8 cellular contexts compared by ENCODE assay signal in genomic region chr14:50714452-50715073, GRCh38. TPM values are rescaled to one million over a fixed set of nuclear protein-coding genes. Genes with fewer than 3 reads are reported as not detected.
DNase-seq lines count a peak whose midpoint lies in the region; ATAC-seq, FAIRE-seq and TF ChIP-seq lines count a peak whose summit lies in the region.

No MANE protein-coding gene starts in this region.

- 64 to 75% (median 65%) methylated on average over 2 of the region's 2 CpGs for WGBS in adrenal gland, 4 donors

- H3K4me1 ChIP-seq in A673 (ENCODE audit: insufficient read depth, low read length, poor library complexity, severe bottlenecking) (no peaks in the 10 kb centered on the region), adrenal gland (replicated peaks in 1 of 2) (no peaks in the 10 kb centered on the region)

- FAIRE-seq in G401.6 (lab: Jason Lieb, UNC) = peak; percentile 89

- POLR2A ChIA-PET in A673 (lab: Charles Lee; ENCODE audit: low non-redundant PET) = interaction anchor here (0.6 kb wide), 2 partner anchors 58 to 81 kb away, joined by 3 to 22 read pairs; no protein-coding TSS in a partner anchor

- peak; percentile 54 for DNase-seq in A673 (ENCODE audit: low spot score)
- peak; percentile 52 for DNase-seq in LHCN-M2 (ENCODE audit: low read depth)
- peak in 2 of 7 donors; percentile 33 to 44 for DNase-seq in adrenal gland
- DNase-seq in left kidney (ENCODE audit: low read depth, low spot score) = peak; percentile 44
- DNase-seq in mesenteric fat pad (ENCODE audit: low spot score) = no peak
- no peak for DNase-seq in stimulated activated CD4-positive, alpha-beta T cell treated with anti-CD3 and anti-CD28 coated beads, Interleukin-4, amount 100 ng/mL, for 24 hours

- no TSS peak for BruUV-seq in A673 (replicated peaks; lab: Mats Ljungman, UMichigan)

- intact Hi-C loops in A673 (cut with micrococcal nuclease; ENCODE audit: unreplicated experiment) (loop anchor here (1.0 to 5.0 kb wide), 3 partner anchors 97 to 171 kb away; no protein-coding TSS in a partner anchor), adrenal gland (cut with DNase I) (loop anchor here in 1 of 2 donors (10.0 kb wide), 1 partner anchor 90 kb away; no protein-coding TSS in a partner anchor)

- TF ChIP-seq CTCF in A673 (conservative IDR thresholded peaks at IDR 0.05; ENCODE audit: low read depth, low read length) (peak; percentile 80), adrenal gland (IDR thresholded peaks at IDR 0.05) (peak in 5 of 6 experiments; percentile 38 to 58 (median 44))

- CTCF ChIA-PET in A673 (lab: Charles Lee) = interaction anchor here (0.6 to 1.8 kb wide), 10 partner anchors 8 to 170 kb away, joined by 3 to 7 read pairs (median 4); partner anchors contain the start of genes ATL1 and SAV1

- ATAC-seq in GM21723 (IDR thresholded peaks at IDR 0.05; ENCODE audit: unreplicated experiment) = no peak

- H3K4me3 ChIP-seq in A673 (ENCODE audit: low read depth, low read length, poor library complexity, severe bottlenecking) = no peak overlapping the region
- H3K4me3 ChIP-seq in adrenal gland = no peak overlapping the region

- H3K27ac ChIP-seq in A673 (ENCODE audit: low read depth, low read length, poor library complexity, severe bottlenecking) (no peak overlapping the region), adrenal gland (no peak overlapping the region)

- no peaks in the 10 kb centered on the region for H3K27me3 ChIP-seq in A673 (replicated peaks; ENCODE audit: insufficient read depth, low read depth, low read length, poor library complexity)
- no peaks in the 10 kb centered on the region for H3K27me3 ChIP-seq in adrenal gland

- H3K36me3 ChIP-seq in A673 (ENCODE audit: insufficient read depth, low read length, poor library complexity, severe bottlenecking) = no peaks in the 10 kb centered on the region
- H3K36me3 ChIP-seq in adrenal gland (replicated peaks in 1 of 2) = no peaks in the 10 kb centered on the region

- H3K9me3 ChIP-seq in A673 (ENCODE audit: low read depth, low read length, poor library complexity, severe bottlenecking) (no peaks in the 10 kb centered on the region), adrenal gland (replicated peaks in 1 of 3) (no peaks in the 10 kb centered on the region)

- TF ChIP-seq POLR2A in adrenal gland (IDR thresholded peaks at IDR 0.05) = no peak

RNA-seq across cellular contexts. Expression of gene SAV1, which starts 46.5 kb away (rescaled TPM):
- total RNA-seq in A673 (2021) = 35.2 and 36.5 TPM in 2 replicates
- total RNA-seq in LHCN-M2 (2014; rRNA removed) = 31.7 and 43.5 TPM in 2 replicates
- 25.0 TPM for polyA plus RNA-seq in LHCN-M2 (2012)
- 10 to 100 TPM; 20.3 to 39.2 (median 28.5) TPM for total RNA-seq in adrenal gland
- 10 to 100 TPM; 24.5 to 27.2 (median 25.8) TPM for polyA plus RNA-seq in adrenal gland
- total RNA-seq in mesenteric fat pad = 47.0 TPM

Comparison
In these comparisons a context has a peak if more than half of its experiments do, and no peak if none do; other contexts are left out.
1. DNase-seq: peak in A673 (single experiment), LHCN-M2 (single experiment) and left kidney (single experiment); none in mesenteric fat pad (single experiment) and stimulated activated CD4-positive, alpha-beta T cell treated with anti-CD3 and anti-CD28 coated beads, Interleukin-4, amount 100 ng/mL, for 24 hours (single experiment).